ENCODE assay signal across 15 cellular contexts in genomic region chr11:88480217-88480616, GRCh38.
DNase-seq lines count a peak whose midpoint lies in the region; ATAC-seq, FAIRE-seq and TF ChIP-seq lines count a peak whose summit lies in the region.
"Had no signal": no experiment of that assay in that cellular context is flagged by ENCODE, and none has a peak within 500 bp of the region (broad histone marks: within the 10 kb centered on the region; RNA-seq: fewer than 3 reads in every experiment).

No MANE protein-coding gene starts in this region.

- H3K27me3 ChIP-seq in breast epithelium (no peaks in the 10 kb centered on the region), gastroesophageal sphincter (no peaks in the 10 kb centered on the region)

- no peaks in the 10 kb centered on the region for H3K36me3 ChIP-seq in breast epithelium
- no peaks in the 10 kb centered on the region for H3K36me3 ChIP-seq in gastroesophageal sphincter
- H3K36me3 ChIP-seq: WERI-Rb-1 had no signal

- peak; percentile 47 for ATAC-seq in gastroesophageal sphincter

- H3K27ac Mint-ChIP-seq in MCF 10A (ENCODE audit: low read depth, unreplicated experiment) = peak overlapping the region; percentile 76

- H3K27ac ChIP-seq in breast epithelium (no peak overlapping the region), gastroesophageal sphincter (no peak overlapping the region)
- H3K27ac ChIP-seq: 22Rv1, PC-9, WERI-Rb-1 had no signal

- no peaks in the 10 kb centered on the region for H3K9me3 Mint-ChIP-seq in MCF 10A (ENCODE audit: unreplicated experiment)

- no TSS peak for BruUV-seq in MCF 10A (replicated peaks; lab: Mats Ljungman, UMichigan)

- POLR2A ChIA-PET in MCF 10A (lab: Yijun Ruan, JAX) = no interaction called here

- H3K36me3 Mint-ChIP-seq in MCF 10A (ENCODE audit: insufficient read depth, unreplicated experiment) = no peaks in the 10 kb centered on the region

- DNase-seq in MCF 10A (ENCODE audit: unreplicated experiment) (peak; percentile 69), breast epithelium (ENCODE audit: low spot score in 2 of 2) (no peak), amniotic epithelial cell (ENCODE audit: low read depth) (peak; percentile 83), urothelium cell line (ENCODE audit: low spot score) (peak; percentile 30)
- no peak for DNase-seq in activated CD8-positive, alpha-beta memory T cell treated with anti-CD3 and anti-CD28 coated beads, Interleukin-2, amount 50 U/mL, for 48 hours
- DNase-seq in activated naive CD4-positive, alpha-beta T cell treated with Interleukin-2 at 50 U/mL for 16 hours = no peak
- no peak for DNase-seq in stimulated activated naive CD4-positive, alpha-beta T cell treated with Interleukin-2 at 50 U/mL for 16 hours (lab: John Stamatoyannopoulos, UW)
- DNase-seq: hippocampal formation; NCI-H2029 treated with DMSO at 0.1 percent for 48 hours; stimulated activated CD8-positive, alpha-beta memory T cell treated with anti-CD3 and anti-CD28 coated beads, Interleukin-4, amount 100 ng/mL, for 48 hours; WERI-Rb-1 had no signal

- intact Hi-C loops in MCF 10A (cut with micrococcal nuclease) = no loop called here
- intact Hi-C loops in breast epithelium (cut with DNase I; ENCODE audit: low total_unique reads) = no loop called here

- no peak for TF ChIP-seq EP300 in gastroesophageal sphincter (IDR thresholded peaks at IDR 0.05)

- no peak for TF ChIP-seq CTCF in MCF 10A (IDR thresholded peaks at IDR 0.05; ENCODE audit: unreplicated experiment)
- TF ChIP-seq CTCF in breast epithelium (IDR thresholded peaks at IDR 0.05) = no peak
- TF ChIP-seq CTCF in gastroesophageal sphincter (IDR thresholded peaks at IDR 0.05) = no peak

- no peak for FAIRE-seq in urothelium cell line (lab: Jason Lieb, UNC)
- FAIRE-seq: G401.6 had no signal

- CTCF ChIA-PET in MCF 10A (lab: Yijun Ruan, JAX) = interaction anchor here (0.6 to 1.0 kb wide), 3 partner anchors 11 to 299 kb away, joined by 4 read pairs; no protein-coding TSS in a partner anchor

- 31 to 50% methylated on average over 1 of the region's 1 CpG for WGBS in gastroesophageal sphincter (ENCODE audit: low coverage in 1 of 2), 2 donors

- no peak overlapping the region for H3K4me3 Mint-ChIP-seq in MCF 10A (ENCODE audit: unreplicated experiment)

- no peaks in the 10 kb centered on the region for H3K27me3 Mint-ChIP-seq in MCF 10A (ENCODE audit: insufficient read depth, unreplicated experiment)

- H3K4me3 ChIP-seq in breast epithelium = no peak overlapping the region
- H3K4me3 ChIP-seq in gastroesophageal sphincter = no peak overlapping the region
- H3K4me3 ChIP-seq: PC-9 had no signal

- H3K4me1 ChIP-seq in breast epithelium = no peaks in the 10 kb centered on the region
- peaks cover 0 to 16% (median 0%) of the 10 kb centered on the region in 3 donors for H3K4me1 ChIP-seq in gastroesophageal sphincter

- H3K9me3 ChIP-seq in breast epithelium (no peaks in the 10 kb centered on the region), gastroesophageal sphincter (no peaks in the 10 kb centered on the region)

- TF ChIP-seq POLR2A in breast epithelium (IDR thresholded peaks at IDR 0.05) (no peak), gastroesophageal sphincter (IDR thresholded peaks at IDR 0.05) (no peak)

- peaks cover 9% of the 10 kb centered on the region for H3K4me1 Mint-ChIP-seq in MCF 10A (ENCODE audit: insufficient read depth, unreplicated experiment)

Comparison
In these comparisons a context has a peak if more than half of its experiments do, and no peak if none do; other contexts are left out.
1. DNase-seq: peak in MCF 10A (single experiment), amniotic epithelial cell (single experiment) and urothelium cell line (single experiment); none in breast epithelium (0 of 2), activated CD8-positive, alpha-beta memory T cell treated with anti-CD3 and anti-CD28 coated beads, Interleukin-2, amount 50 U/mL, for 48 hours (single experiment), activated naive CD4-positive, alpha-beta T cell treated with Interleukin-2 at 50 U/mL for 16 hours (single experiment) and stimulated activated naive CD4-positive, alpha-beta T cell treated with Interleukin-2 at 50 U/mL for 16 hours (single experiment).